1 cellular context compared by ENCODE assay signal in the genomic region with DNA sequence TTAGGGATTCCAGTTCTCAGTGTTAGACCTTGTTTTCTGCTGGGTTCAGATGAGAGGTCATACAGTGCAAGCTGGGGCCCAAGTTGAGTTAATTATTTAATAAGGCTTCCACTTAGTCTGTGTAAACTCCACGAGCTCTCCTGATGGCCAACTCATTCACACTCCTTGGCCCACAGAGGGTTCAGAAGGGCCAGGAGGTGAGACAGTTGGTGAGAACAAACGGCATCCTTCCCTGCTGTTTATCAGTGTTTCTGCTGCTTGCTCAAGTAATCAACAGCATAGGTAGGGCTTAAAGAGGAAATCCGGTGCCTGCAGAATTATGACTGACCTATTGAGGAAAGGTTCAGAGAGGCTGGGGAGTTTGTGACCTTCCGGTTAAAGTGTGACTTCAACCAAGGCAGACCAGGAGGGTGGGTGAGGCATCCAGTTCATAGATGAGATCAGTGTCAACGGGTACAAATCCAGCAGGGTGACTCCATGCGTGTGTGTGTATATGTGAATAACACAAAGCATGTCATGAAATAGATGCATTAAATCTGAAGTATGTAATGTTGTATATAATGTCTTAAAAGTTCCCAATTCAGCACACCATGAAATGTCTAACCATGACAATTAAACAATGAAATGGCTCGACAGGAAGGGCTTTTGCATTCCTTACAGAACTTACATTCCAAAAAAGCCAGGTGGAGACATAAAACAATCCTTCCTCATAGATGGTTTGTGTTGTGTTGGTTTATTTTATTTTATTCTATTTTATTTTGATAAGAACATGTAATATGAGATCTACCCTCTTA.
TF ChIP-seq lines count a peak whose summit lies in the region.

No MANE protein-coding gene starts in this region.

TF ChIP-seq in HepG2, 621 proteins besides CTCF, POLR2A, EP300 and RAD21 (continued from another document and continues in another):
- TF ChIP-seq, protein P1, sequence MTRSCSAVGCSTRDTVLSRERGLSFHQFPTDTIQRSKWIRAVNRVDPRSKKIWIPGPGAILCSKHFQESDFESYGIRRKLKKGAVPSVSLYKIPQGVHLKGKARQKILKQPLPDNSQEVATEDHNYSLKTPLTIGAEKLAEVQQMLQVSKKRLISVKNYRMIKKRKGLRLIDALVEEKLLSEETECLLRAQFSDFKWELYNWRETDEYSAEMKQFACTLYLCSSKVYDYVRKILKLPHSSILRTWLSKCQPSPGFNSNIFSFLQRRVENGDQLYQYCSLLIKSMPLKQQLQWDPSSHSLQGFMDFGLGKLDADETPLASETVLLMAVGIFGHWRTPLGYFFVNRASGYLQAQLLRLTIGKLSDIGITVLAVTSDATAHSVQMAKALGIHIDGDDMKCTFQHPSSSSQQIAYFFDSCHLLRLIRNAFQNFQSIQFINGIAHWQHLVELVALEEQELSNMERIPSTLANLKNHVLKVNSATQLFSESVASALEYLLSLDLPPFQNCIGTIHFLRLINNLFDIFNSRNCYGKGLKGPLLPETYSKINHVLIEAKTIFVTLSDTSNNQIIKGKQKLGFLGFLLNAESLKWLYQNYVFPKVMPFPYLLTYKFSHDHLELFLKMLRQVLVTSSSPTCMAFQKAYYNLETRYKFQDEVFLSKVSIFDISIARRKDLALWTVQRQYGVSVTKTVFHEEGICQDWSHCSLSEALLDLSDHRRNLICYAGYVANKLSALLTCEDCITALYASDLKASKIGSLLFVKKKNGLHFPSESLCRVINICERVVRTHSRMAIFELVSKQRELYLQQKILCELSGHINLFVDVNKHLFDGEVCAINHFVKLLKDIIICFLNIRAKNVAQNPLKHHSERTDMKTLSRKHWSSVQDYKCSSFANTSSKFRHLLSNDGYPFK (CRISPR knock-in tag; IDR thresholded peaks at IDR 0.05; ENCODE audit: borderline replicate concordance) = peak; percentile 70; the same call in 1 of the 2 replicates
- TF ChIP-seq, protein P2, sequence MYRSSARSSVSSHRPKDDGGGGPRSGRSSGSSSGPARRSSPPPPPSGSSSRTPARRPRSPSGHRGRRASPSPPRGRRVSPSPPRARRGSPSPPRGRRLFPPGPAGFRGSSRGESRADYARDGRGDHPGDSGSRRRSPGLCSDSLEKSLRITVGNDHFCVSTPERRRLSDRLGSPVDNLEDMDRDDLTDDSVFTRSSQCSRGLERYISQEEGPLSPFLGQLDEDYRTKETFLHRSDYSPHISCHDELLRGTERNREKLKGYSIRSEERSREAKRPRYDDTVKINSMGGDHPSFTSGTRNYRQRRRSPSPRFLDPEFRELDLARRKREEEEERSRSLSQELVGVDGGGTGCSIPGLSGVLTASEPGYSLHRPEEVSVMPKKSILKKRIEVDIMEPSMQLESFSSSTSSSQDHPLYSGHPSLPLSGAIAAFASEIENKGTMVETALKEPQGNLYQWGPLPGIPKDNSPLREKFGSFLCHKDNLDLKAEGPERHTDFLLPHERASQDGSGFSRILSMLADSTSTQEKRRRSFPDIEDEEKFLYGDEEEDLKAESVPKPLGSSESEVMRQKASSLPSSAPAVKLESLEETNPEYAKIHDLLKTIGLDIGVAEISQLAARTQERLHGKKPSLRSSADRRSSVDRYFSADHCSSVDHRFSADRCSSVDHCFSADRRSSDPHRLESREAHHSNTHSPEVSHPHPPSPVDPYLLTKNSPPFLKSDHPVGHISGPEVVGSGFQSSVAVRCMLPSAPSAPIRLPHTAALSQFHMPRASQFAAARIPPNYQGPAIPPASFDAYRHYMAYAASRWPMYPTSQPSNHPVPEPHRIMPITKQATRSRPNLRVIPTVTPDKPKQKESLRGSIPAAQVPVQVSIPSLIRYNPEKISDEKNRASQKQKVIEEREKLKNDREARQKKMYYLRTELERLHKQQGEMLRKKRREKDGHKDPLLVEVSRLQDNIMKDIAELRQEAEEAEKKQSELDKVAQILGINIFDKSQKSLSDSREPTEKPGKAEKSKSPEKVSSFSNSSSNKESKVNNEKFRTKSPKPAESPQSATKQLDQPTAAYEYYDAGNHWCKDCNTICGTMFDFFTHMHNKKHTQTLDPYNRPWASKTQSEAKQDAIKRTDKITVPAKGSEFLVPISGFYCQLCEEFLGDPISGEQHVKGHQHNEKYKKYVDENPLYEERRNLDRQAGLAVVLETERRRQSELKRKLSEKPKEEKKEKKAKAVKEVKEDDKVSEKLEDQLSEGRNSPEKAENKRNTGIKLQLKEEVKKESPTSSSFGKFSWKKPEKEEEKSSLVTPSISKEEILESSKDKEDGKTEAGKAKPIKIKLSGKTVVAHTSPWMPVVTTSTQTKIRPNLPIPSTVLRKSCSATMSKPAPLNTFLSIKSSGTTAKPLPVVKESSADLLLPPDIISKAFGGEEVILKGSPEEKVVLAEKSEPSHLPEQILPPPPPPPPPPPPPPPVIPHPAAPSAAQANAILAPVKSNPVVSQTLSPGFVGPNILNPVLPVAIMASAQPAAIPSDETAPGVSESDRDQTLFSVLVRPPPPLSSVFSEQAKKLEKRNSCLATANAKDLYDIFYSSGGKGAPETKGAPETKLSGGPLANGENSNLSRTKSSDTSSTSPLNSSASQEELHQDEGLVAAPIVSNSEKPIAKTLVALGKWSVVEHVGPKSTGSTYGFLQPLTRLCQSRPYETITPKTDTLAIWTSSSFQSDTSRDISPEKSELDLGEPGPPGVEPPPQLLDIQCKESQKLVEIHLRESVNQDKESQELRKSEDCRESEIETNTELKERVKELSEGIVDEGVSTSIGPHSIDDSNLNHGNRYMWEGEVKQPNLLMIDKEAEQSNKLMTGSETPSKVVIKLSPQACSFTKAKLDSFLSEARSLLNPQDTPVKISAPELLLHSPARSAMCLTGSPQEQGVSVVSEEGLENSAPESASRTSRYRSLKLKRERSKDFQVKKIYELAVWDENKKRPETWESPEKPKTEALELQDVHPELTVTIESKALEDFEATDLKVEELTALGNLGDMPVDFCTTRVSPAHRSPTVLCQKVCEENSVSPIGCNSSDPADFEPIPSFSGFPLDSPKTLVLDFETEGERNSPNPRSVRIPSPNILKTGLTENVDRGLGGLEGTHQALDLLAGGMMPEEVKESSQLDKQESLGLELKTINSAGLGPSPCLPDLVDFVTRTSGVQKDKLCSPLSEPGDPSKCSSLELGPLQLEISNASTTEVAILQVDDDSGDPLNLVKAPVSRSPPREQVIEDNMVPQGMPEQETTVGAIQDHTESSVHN (CRISPR knock-in tag; IDR thresholded peaks at IDR 0.05) = peak; percentile 98
- TF ChIP-seq, protein P3, sequence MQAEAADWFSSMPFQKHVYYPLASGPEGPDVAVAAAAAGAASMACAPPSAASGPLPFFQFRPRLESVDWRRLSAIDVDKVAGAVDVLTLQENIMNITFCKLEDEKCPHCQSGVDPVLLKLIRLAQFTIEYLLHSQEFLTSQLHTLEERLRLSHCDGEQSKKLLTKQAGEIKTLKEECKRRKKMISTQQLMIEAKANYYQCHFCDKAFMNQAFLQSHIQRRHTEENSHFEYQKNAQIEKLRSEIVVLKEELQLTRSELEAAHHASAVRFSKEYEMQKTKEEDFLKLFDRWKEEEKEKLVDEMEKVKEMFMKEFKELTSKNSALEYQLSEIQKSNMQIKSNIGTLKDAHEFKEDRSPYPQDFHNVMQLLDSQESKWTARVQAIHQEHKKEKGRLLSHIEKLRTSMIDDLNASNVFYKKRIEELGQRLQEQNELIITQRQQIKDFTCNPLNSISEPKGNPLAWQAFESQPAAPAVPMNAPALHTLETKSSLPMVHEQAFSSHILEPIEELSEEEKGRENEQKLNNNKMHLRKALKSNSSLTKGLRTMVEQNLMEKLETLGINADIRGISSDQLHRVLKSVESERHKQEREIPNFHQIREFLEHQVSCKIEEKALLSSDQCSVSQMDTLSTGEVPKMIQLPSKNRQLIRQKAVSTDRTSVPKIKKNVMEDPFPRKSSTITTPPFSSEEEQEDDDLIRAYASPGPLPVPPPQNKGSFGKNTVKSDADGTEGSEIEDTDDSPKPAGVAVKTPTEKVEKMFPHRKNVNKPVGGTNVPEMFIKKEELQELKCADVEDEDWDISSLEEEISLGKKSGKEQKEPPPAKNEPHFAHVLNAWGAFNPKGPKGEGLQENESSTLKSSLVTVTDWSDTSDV (CRISPR knock-in tag; IDR thresholded peaks at IDR 0.05) = no peak
- TF ChIP-seq NR3C1 (CRISPR knock-in tag; IDR thresholded peaks at IDR 0.05) (no peak), HOXA9 (CRISPR knock-in tag; IDR thresholded peaks at IDR 0.05; ENCODE audit: borderline replicate concordance) (no peak), ATAD3A (CRISPR knock-in tag; IDR thresholded peaks at IDR 0.05) (no peak), ZNF737 (CRISPR knock-in tag; IDR thresholded peaks at IDR 0.05; ENCODE audit: borderline replicate concordance) (no peak), KDM1A (CRISPR knock-in tag; IDR thresholded peaks at IDR 0.05) (peak; percentile 90), MZF1 (CRISPR knock-in tag; IDR thresholded peaks at IDR 0.05; ENCODE audit: borderline replicate concordance) (peak; percentile 61; the same call in 1 of the 2 replicates), ZSCAN22 (CRISPR knock-in tag; IDR thresholded peaks at IDR 0.05) (no peak; the same call in 1 of the 2 replicates), PAWR (CRISPR knock-in tag; IDR thresholded peaks at IDR 0.05; ENCODE audit: borderline replicate concordance) (no peak), HDAC6 (IDR thresholded peaks at IDR 0.05; ENCODE audit: low read depth, low read length) (no peak), MAFK (conservative IDR thresholded peaks at IDR 0.05 in 1 of 2, IDR thresholded peaks at IDR 0.05 in 1 of 2; ENCODE audit: low read length in 2 of 2) (no peak), CEBPG (CRISPR knock-in tag; IDR thresholded peaks at IDR 0.05) (peak; percentile 69), ZMYM3 (CRISPR knock-in tag; IDR thresholded peaks at IDR 0.05) (peak; percentile 95), CENPT (CRISPR knock-in tag; IDR thresholded peaks at IDR 0.05; ENCODE audit: low read depth) (no peak), NFE2L2 (IDR thresholded peaks at IDR 0.05; ENCODE audit: low read length) (no peak), ZNF550 (CRISPR knock-in tag; IDR thresholded peaks at IDR 0.05; ENCODE audit: borderline replicate concordance) (no peak), JDP2 (CRISPR knock-in tag; IDR thresholded peaks at IDR 0.05; ENCODE audit: borderline replicate concordance) (no peak; the same call in 1 of the 2 replicates), FLYWCH1 (CRISPR knock-in tag; IDR thresholded peaks at IDR 0.05) (no peak), PTBP1 (IDR thresholded peaks at IDR 0.05; ENCODE audit: low read depth, low read length, poor library complexity, severe bottlenecking) (no peak), ELF3 (CRISPR knock-in tag; IDR thresholded peaks at IDR 0.05) (peak; percentile 99), RNF2 (conservative IDR thresholded peaks at IDR 0.05; ENCODE audit: low read depth) (no peak), ATF1 (CRISPR knock-in tag; IDR thresholded peaks at IDR 0.05) (peak; percentile 62), MBD4 (IDR thresholded peaks at IDR 0.05; ENCODE audit: borderline replicate concordance, low read length) (peak; percentile 85; the same call in 1 of the 2 replicates), MYC (CRISPR knock-in tag; IDR thresholded peaks at IDR 0.05; ENCODE audit: borderline replicate concordance) (peak; percentile 63), CBX1 (IDR thresholded peaks at IDR 0.05; ENCODE audit: low read depth) (no peak), ZNF577 (CRISPR knock-in tag; IDR thresholded peaks at IDR 0.05; ENCODE audit: borderline replicate concordance, low read depth) (no peak)
- TF ChIP-seq, protein P4, sequence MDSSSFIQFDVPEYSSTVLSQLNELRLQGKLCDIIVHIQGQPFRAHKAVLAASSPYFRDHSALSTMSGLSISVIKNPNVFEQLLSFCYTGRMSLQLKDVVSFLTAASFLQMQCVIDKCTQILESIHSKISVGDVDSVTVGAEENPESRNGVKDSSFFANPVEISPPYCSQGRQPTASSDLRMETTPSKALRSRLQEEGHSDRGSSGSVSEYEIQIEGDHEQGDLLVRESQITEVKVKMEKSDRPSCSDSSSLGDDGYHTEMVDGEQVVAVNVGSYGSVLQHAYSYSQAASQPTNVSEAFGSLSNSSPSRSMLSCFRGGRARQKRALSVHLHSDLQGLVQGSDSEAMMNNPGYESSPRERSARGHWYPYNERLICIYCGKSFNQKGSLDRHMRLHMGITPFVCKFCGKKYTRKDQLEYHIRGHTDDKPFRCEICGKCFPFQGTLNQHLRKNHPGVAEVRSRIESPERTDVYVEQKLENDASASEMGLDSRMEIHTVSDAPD (CRISPR knock-in tag; IDR thresholded peaks at IDR 0.05) = peak; percentile 94
- TF ChIP-seq, protein P5, sequence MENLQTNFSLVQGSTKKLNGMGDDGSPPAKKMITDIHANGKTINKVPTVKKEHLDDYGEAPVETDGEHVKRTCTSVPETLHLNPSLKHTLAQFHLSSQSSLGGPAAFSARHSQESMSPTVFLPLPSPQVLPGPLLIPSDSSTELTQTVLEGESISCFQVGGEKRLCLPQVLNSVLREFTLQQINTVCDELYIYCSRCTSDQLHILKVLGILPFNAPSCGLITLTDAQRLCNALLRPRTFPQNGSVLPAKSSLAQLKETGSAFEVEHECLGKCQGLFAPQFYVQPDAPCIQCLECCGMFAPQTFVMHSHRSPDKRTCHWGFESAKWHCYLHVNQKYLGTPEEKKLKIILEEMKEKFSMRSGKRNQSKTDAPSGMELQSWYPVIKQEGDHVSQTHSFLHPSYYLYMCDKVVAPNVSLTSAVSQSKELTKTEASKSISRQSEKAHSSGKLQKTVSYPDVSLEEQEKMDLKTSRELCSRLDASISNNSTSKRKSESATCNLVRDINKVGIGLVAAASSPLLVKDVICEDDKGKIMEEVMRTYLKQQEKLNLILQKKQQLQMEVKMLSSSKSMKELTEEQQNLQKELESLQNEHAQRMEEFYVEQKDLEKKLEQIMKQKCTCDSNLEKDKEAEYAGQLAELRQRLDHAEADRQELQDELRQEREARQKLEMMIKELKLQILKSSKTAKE (CRISPR knock-in tag; IDR thresholded peaks at IDR 0.05; ENCODE audit: borderline replicate concordance) = peak; percentile 96
- TF ChIP-seq, protein P6, sequence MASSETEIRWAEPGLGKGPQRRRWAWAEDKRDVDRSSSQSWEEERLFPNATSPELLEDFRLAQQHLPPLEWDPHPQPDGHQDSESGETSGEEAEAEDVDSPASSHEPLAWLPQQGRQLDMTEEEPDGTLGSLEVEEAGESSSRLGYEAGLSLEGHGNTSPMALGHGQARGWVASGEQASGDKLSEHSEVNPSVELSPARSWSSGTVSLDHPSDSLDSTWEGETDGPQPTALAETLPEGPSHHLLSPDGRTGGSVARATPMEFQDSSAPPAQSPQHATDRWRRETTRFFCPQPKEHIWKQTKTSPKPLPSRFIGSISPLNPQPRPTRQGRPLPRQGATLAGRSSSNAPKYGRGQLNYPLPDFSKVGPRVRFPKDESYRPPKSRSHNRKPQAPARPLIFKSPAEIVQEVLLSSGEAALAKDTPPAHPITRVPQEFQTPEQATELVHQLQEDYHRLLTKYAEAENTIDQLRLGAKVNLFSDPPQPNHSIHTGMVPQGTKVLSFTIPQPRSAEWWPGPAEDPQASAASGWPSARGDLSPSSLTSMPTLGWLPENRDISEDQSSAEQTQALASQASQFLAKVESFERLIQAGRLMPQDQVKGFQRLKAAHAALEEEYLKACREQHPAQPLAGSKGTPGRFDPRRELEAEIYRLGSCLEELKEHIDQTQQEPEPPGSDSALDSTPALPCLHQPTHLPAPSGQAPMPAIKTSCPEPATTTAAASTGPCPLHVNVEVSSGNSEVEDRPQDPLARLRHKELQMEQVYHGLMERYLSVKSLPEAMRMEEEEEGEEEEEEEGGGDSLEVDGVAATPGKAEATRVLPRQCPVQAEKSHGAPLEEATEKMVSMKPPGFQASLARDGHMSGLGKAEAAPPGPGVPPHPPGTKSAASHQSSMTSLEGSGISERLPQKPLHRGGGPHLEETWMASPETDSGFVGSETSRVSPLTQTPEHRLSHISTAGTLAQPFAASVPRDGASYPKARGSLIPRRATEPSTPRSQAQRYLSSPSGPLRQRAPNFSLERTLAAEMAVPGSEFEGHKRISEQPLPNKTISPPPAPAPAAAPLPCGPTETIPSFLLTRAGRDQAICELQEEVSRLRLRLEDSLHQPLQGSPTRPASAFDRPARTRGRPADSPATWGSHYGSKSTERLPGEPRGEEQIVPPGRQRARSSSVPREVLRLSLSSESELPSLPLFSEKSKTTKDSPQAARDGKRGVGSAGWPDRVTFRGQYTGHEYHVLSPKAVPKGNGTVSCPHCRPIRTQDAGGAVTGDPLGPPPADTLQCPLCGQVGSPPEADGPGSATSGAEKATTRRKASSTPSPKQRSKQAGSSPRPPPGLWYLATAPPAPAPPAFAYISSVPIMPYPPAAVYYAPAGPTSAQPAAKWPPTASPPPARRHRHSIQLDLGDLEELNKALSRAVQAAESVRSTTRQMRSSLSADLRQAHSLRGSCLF (CRISPR knock-in tag; IDR thresholded peaks at IDR 0.05; ENCODE audit: borderline replicate concordance) = no peak
